In genomic region chr5:172792693-172793570, GRCh38 we compare ENCODE assay signal across 1 cellular context.
TF ChIP-seq lines count a peak whose summit lies in the region.

No MANE protein-coding gene starts in this region.

TF ChIP-seq in endothelial cell of umbilical vein, 7 proteins besides CTCF, POLR2A, EP300 and RAD21:
- TF ChIP-seq MAX (IDR thresholded peaks at IDR 0.05; ENCODE audit: insufficient read depth, insufficient read length) (no peak), JUN (IDR thresholded peaks at IDR 0.05; ENCODE audit: borderline replicate concordance, insufficient read depth, insufficient read length, low read depth) (no peak), MYC (IDR thresholded peaks at IDR 0.05; ENCODE audit: low read depth, low read length) (no peak), FOS (IDR thresholded peaks at IDR 0.05; ENCODE audit: borderline replicate concordance, insufficient read depth, low read length) (no peak), EZH2 (IDR thresholded peaks at IDR 0.05; ENCODE audit: borderline replicate concordance, low read depth, low read length, severe bottlenecking) (no peak), POLR2AphosphoS5 (IDR thresholded peaks at IDR 0.05; ENCODE audit: insufficient read depth, low read depth, low read length) (no peak), GATA2 (IDR thresholded peaks at IDR 0.05; ENCODE audit: insufficient read depth, insufficient read length, low read depth, low read length) (no peak)
